In the genomic region with DNA sequence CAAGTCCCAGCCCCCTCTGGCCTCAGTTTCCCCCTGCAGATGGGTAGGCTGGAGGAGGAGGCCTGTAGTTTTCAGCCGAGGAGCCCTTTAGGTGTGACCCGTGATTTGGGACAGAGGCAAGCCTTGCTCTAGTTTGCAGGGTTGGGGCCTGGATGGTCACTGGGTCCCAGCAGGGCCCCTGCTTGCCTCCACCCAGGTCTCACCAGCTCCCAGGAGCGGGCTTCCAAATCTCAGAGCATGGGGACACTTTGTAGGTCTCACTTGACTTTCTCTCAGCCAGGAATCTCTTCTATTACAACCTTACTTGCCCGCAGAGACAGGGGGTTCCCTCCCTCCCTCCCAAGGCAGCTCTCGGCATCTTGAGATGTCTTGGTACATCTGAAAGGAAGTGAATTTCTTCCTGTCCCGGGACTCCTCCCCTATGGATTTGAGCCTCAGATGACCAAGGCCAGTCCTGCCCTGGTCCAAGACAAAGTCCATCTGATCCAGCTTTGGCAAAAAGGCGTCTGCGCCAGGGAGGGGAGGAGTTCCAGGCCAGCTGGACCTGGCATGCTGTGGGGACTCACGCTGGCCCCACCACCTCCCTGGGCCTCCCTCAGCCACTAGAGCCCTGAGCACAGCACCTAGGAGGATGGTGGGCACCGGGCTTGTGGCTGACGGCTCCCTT, we compare ENCODE assay signal across 2 cellular contexts.
TF ChIP-seq lines count a peak whose summit lies in the region.

No MANE protein-coding gene starts in this region.

TF ChIP-seq in SK-N-SH, 30 proteins besides CTCF, POLR2A, EP300 and RAD21:
- TF ChIP-seq, protein P1, sequence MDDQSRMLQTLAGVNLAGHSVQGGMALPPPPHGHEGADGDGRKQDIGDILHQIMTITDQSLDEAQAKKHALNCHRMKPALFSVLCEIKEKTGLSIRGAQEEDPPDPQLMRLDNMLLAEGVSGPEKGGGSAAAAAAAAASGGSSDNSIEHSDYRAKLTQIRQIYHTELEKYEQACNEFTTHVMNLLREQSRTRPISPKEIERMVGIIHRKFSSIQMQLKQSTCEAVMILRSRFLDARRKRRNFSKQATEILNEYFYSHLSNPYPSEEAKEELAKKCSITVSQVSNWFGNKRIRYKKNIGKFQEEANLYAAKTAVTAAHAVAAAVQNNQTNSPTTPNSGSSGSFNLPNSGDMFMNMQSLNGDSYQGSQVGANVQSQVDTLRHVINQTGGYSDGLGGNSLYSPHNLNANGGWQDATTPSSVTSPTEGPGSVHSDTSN (IDR thresholded peaks at IDR 0.05) = no peak
- TF ChIP-seq, protein P2, sequence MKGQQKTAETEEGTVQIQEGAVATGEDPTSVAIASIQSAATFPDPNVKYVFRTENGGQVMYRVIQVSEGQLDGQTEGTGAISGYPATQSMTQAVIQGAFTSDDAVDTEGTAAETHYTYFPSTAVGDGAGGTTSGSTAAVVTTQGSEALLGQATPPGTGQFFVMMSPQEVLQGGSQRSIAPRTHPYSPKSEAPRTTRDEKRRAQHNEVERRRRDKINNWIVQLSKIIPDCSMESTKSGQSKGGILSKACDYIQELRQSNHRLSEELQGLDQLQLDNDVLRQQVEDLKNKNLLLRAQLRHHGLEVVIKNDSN (IDR thresholded peaks at IDR 0.05; ENCODE audit: borderline replicate concordance, low read depth) = no peak
- no peak for TF ChIP-seq SMC3 (IDR thresholded peaks at IDR 0.05; ENCODE audit: low read depth, low read length)
- TF ChIP-seq YY1 (IDR thresholded peaks at IDR 0.05; ENCODE audit: low read depth) = no peak
- no peak for TF ChIP-seq SIN3A (IDR thresholded peaks at IDR 0.05; ENCODE audit: borderline replicate concordance, low read depth, low read length)
- no peak for TF ChIP-seq MEF2A (IDR thresholded peaks at IDR 0.05; ENCODE audit: borderline replicate concordance, low read depth)
- TF ChIP-seq GABPA (IDR thresholded peaks at IDR 0.05; ENCODE audit: low read depth) = no peak
- no peak for TF ChIP-seq ELF1 (IDR thresholded peaks at IDR 0.05)
- TF ChIP-seq FOSL2 (IDR thresholded peaks at IDR 0.05; ENCODE audit: borderline replicate concordance, low read depth) = no peak
- TF ChIP-seq CHD2 (IDR thresholded peaks at IDR 0.05; ENCODE audit: low read length, partially characterized antibody) = no peak

TF ChIP-seq in HepG2, 621 proteins besides CTCF, POLR2A, EP300 and RAD21:
- TF ChIP-seq ARNTL (CRISPR knock-in tag; IDR thresholded peaks at IDR 0.05) = 0 out of 2 replicates have a peak, but pooled peaks have one; percentile 25
- 0 out of 2 replicates have a peak, but pooled peaks have one; percentile 36 for TF ChIP-seq HNRNPL (IDR thresholded peaks at IDR 0.05; ENCODE audit: low read depth, low read length)
- TF ChIP-seq ZNF180 (CRISPR knock-in tag; IDR thresholded peaks at IDR 0.05; ENCODE audit: borderline replicate concordance, low read depth) = no peak
- peak; percentile 78 for TF ChIP-seq ZNF263 (CRISPR knock-in tag; IDR thresholded peaks at IDR 0.05)
- peak; percentile 36; the same call in 1 of the 2 replicates for TF ChIP-seq HOXA3 (CRISPR knock-in tag; IDR thresholded peaks at IDR 0.05)
- 0 out of 2 replicates have a peak, but pooled peaks have one; percentile 20 for TF ChIP-seq ZNF766 (CRISPR knock-in tag; IDR thresholded peaks at IDR 0.05; ENCODE audit: borderline replicate concordance)
- TF ChIP-seq, protein P3, sequence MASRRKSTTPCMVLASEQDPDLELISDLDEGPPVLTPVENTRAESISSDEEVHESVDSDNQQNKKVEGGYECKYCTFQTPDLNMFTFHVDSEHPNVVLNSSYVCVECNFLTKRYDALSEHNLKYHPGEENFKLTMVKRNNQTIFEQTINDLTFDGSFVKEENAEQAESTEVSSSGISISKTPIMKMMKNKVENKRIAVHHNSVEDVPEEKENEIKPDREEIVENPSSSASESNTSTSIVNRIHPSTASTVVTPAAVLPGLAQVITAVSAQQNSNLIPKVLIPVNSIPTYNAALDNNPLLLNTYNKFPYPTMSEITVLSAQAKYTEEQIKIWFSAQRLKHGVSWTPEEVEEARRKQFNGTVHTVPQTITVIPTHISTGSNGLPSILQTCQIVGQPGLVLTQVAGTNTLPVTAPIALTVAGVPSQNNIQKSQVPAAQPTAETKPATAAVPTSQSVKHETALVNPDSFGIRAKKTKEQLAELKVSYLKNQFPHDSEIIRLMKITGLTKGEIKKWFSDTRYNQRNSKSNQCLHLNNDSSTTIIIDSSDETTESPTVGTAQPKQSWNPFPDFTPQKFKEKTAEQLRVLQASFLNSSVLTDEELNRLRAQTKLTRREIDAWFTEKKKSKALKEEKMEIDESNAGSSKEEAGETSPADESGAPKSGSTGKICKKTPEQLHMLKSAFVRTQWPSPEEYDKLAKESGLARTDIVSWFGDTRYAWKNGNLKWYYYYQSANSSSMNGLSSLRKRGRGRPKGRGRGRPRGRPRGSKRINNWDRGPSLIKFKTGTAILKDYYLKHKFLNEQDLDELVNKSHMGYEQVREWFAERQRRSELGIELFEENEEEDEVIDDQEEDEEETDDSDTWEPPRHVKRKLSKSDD (CRISPR knock-in tag; IDR thresholded peaks at IDR 0.05; ENCODE audit: low read depth) = 0 out of 2 replicates have a peak, but pooled peaks have one; percentile 36
- TF ChIP-seq, protein P4, sequence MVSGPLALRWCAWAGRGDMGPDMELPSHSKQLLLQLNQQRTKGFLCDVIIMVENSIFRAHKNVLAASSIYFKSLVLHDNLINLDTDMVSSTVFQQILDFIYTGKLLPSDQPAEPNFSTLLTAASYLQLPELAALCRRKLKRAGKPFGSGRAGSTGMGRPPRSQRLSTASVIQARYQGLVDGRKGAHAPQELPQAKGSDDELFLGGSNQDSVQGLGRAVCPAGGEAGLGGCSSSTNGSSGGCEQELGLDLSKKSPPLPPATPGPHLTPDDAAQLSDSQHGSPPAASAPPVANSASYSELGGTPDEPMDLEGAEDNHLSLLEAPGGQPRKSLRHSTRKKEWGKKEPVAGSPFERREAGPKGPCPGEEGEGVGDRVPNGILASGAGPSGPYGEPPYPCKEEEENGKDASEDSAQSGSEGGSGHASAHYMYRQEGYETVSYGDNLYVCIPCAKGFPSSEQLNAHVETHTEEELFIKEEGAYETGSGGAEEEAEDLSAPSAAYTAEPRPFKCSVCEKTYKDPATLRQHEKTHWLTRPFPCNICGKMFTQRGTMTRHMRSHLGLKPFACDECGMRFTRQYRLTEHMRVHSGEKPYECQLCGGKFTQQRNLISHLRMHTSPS (CRISPR knock-in tag; IDR thresholded peaks at IDR 0.05; ENCODE audit: low read depth) = 0 out of 2 replicates have a peak, but pooled peaks have one; percentile 45
- TF ChIP-seq, protein P5, sequence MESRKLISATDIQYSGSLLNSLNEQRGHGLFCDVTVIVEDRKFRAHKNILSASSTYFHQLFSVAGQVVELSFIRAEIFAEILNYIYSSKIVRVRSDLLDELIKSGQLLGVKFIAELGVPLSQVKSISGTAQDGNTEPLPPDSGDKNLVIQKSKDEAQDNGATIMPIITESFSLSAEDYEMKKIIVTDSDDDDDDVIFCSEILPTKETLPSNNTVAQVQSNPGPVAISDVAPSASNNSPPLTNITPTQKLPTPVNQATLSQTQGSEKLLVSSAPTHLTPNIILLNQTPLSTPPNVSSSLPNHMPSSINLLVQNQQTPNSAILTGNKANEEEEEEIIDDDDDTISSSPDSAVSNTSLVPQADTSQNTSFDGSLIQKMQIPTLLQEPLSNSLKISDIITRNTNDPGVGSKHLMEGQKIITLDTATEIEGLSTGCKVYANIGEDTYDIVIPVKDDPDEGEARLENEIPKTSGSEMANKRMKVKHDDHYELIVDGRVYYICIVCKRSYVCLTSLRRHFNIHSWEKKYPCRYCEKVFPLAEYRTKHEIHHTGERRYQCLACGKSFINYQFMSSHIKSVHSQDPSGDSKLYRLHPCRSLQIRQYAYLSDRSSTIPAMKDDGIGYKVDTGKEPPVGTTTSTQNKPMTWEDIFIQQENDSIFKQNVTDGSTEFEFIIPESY (CRISPR knock-in tag; IDR thresholded peaks at IDR 0.05) = peak; percentile 84
- peak; percentile 53 for TF ChIP-seq HNF4A (CRISPR knock-in tag; IDR thresholded peaks at IDR 0.05)
- TF ChIP-seq JUNB (CRISPR knock-in tag; IDR thresholded peaks at IDR 0.05; ENCODE audit: borderline replicate concordance) = no peak
- TF ChIP-seq ZNF839 (CRISPR knock-in tag; IDR thresholded peaks at IDR 0.05; ENCODE audit: borderline replicate concordance) = no peak
